11 cellular contexts compared by ENCODE assay signal in genomic region chr1:50973875-50974617, GRCh38. TPM values are rescaled to one million over a fixed set of nuclear protein-coding genes. Genes with fewer than 3 reads are reported as not detected.
A peak's percentile ranks its signal among the peaks of the same experiment; 100 is the strongest.
DNase-seq lines count a peak whose midpoint lies in the region; ATAC-seq and TF ChIP-seq lines count a peak whose summit lies in the region.
"Had no signal": no experiment of that assay in that cellular context is flagged by ENCODE, and none has a peak within 500 bp of the region (broad histone marks: within the 10 kb centered on the region; RNA-seq: fewer than 3 reads in every experiment).

No MANE protein-coding gene starts in this region.

- H3K4me2 ChIP-seq in PC-3 (ENCODE audit: low read length): peak overlapping the region; percentile 95

- H3K36me3 ChIP-seq in BE2C (peaks cover 3% of the 10 kb centered on the region; the same call in 1 of the 2 replicates), HEK293 (ENCODE audit: control insufficient read depth in 2 of 2, insufficient read depth in 1 of 2, low read length in 2 of 2) (peaks cover 0 to 2% of the 10 kb centered on the region in 2 experiments; a peak in 1 of 3 replicates), PC-3 (ENCODE audit: low read depth, low read length) (no peaks in the 10 kb centered on the region)

- POLR2A ChIA-PET in HEK293 (lab: Yijun Ruan, JAX): interaction anchor here (2.3 kb wide), 2 partner anchors 9 to 14 kb away, joined by 11 to 21 read pairs; partner anchors contain the start of gene FAF1
- POLR2A ChIA-PET in PC-3 (lab: Charles Lee; ENCODE audit: unreplicated experiment): no interaction called here

- DNase-seq in BE2C: peak; percentile 25
- peak; percentile 57 for DNase-seq in PC-3
- peak; percentile 43 for DNase-seq in islet precursor cell
- DNase-seq in HPDE6-E6E7 (ENCODE audit: extremely low spot score): no peak
- DNase-seq in HuH-7.5 (ENCODE audit: low spot score): no peak
- no peak for DNase-seq in NCI-H128 (lab: John Stamatoyannopoulos, UW; ENCODE audit: unreplicated experiment)
- DNase-seq: CD4-positive, CD25-positive, alpha-beta regulatory T cell; NCI-H146; stimulated activated CD4-positive, alpha-beta T cell treated with anti-CD3 and anti-CD28 coated beads, Interleukin-1b, Interleukin-23, amount 100 ng/mL, for 48 hours had no signal

- H3K27ac ChIP-seq in HEK293 (ENCODE audit: extremely low read depth, low read depth, low read length): peak overlapping the region; percentile 50
- H3K27ac ChIP-seq in PC-3 (ENCODE audit: low read length): peak overlapping the region; percentile 37

- H3F3A ChIP-seq in PC-3 (ENCODE audit: low read length, unreplicated experiment): no peaks in the 10 kb centered on the region

- CTCF ChIA-PET in HEK293 (lab: Yijun Ruan, JAX): interaction anchor here (0.5 to 1.0 kb wide), 2 partner anchors 215 to 294 kb away, joined by 3 to 4 read pairs; no protein-coding TSS in a partner anchor
- CTCF ChIA-PET in PC-3 (lab: Charles Lee): no interaction called here

- no TSS peak for BruUV-seq in PC-3 (replicated peaks; lab: Mats Ljungman, UMichigan)

- peak overlapping the region; percentile 93 for H3K9ac ChIP-seq in PC-3 (ENCODE audit: low read length)

- H3K27me3 ChIP-seq in BE2C (no peaks in the 10 kb centered on the region), PC-3 (ENCODE audit: low read length) (no peaks in the 10 kb centered on the region)

- H4K20me1 ChIP-seq in PC-3 (ENCODE audit: low read length): no peaks in the 10 kb centered on the region; the same call in 1 of the 2 replicates

- H3K4me1 ChIP-seq in BE2C: no peaks in the 10 kb centered on the region
- H3K4me1 ChIP-seq in HEK293 (ENCODE audit: control insufficient read depth, insufficient read depth, low read length): peaks cover 10% of the 10 kb centered on the region; the same call in 1 of the 2 replicates
- H3K4me1 ChIP-seq in PC-3 (ENCODE audit: insufficient read depth, low read length): peaks cover 27% of the 10 kb centered on the region

- ATAC-seq in PC-3 (no peak), GM19035 (IDR thresholded peaks at IDR 0.05; ENCODE audit: unreplicated experiment) (no peak)

- H3K4me3 ChIP-seq in BE2C (ENCODE audit: low read depth, low read length): peak overlapping the region; percentile 86
- peak overlapping the region; percentile 91 for H3K4me3 ChIP-seq in HEK293 (ENCODE audit: low read depth, low read length)
- H3K4me3 ChIP-seq in PC-3 (ENCODE audit: low read length): peak overlapping the region; percentile 93

- no peaks in the 10 kb centered on the region for H3K9me2 ChIP-seq in PC-3 (replicated peaks; ENCODE audit: low read length)

- intact Hi-C loops in PC-3 (cut with micrococcal nuclease): no loop called here

- TF ChIP-seq CTCF in BE2C (IDR thresholded peaks at IDR 0.05; ENCODE audit: low read depth, low read length): no peak
- no peak for TF ChIP-seq CTCF in HEK293 (tag by site-specific recombination; IDR thresholded peaks at IDR 0.05)
- TF ChIP-seq CTCF in PC-3 (conservative IDR thresholded peaks at IDR 0.05; ENCODE audit: low read depth, low read length): no peak

- H2AFZ ChIP-seq in PC-3 (ENCODE audit: low read length): peak overlapping the region; percentile 63

- peaks cover 87% of the 10 kb centered on the region for H3K79me2 ChIP-seq in PC-3 (ENCODE audit: low read length)

- H3K9me3 ChIP-seq in BE2C (no peaks in the 10 kb centered on the region), HEK293 (ENCODE audit: control insufficient read depth, insufficient read depth, low read depth, low read length) (no peaks in the 10 kb centered on the region), PC-3 (ENCODE audit: low read length) (no peaks in the 10 kb centered on the region)

TF ChIP-seq in HEK293, 187 proteins besides CTCF, POLR2A, EP300 and RAD21 (continues in another document):
- TF ChIP-seq ZNF239 (tag by site-specific recombination; IDR thresholded peaks at IDR 0.05) (no peak), ZNF146 (tag by site-specific recombination; IDR thresholded peaks at IDR 0.05) (no peak), PRDM10 (tag by site-specific recombination; IDR thresholded peaks at IDR 0.05) (peak; percentile 65), ZBTB7A (tag by site-specific recombination; IDR thresholded peaks at IDR 0.05; ENCODE audit: low read depth) (no peak), GLIS2 (tag by site-specific recombination; IDR thresholded peaks at IDR 0.05) (peak; percentile 66), BCL11A (tag by site-specific recombination; IDR thresholded peaks at IDR 0.05; ENCODE audit: low read depth) (no peak), ZNF266 (tag by site-specific recombination; IDR thresholded peaks at IDR 0.05; ENCODE audit: low read depth) (no peak), MEIS1 (CRISPR knock-in tag; IDR thresholded peaks at IDR 0.05; ENCODE audit: borderline replicate concordance) (no peak), ZNF580 (tag by site-specific recombination; IDR thresholded peaks at IDR 0.05) (no peak), ZBTB6 (tag by site-specific recombination; IDR thresholded peaks at IDR 0.05) (no peak), ZNF184 (tag by site-specific recombination; IDR thresholded peaks at IDR 0.05) (no peak), ZBTB20 (tag by site-specific recombination; IDR thresholded peaks at IDR 0.05) (0 out of 2 replicates have a peak, but pooled peaks have one; percentile 27), ZNF157 (tag by site-specific recombination; IDR thresholded peaks at IDR 0.05) (no peak), ZBTB11 (tag by site-specific recombination; conservative IDR thresholded peaks at IDR 0.05; ENCODE audit: low read depth) (peak; percentile 86), ZFP37 (tag by site-specific recombination; IDR thresholded peaks at IDR 0.05) (0 out of 2 replicates have a peak, but pooled peaks have one; percentile 52), ZNF600 (tag by site-specific recombination; IDR thresholded peaks at IDR 0.05) (peak; percentile 83)

RNA-seq across cellular contexts. Expression of gene CDKN2C, which starts 4.0 kb away (rescaled TPM):
- 60.6 TPM for polyA plus RNA-seq in BE2C (2012; ENCODE audit: insufficient read depth, insufficient read length, low read depth)
- total RNA-seq in PC-3 (2014; rRNA removed): 49.2 and 60.0 TPM in 2 replicates

RNA-seq across cellular contexts. Expression of gene FAF1, which starts 14.0 kb away (rescaled TPM):
- 29.0 TPM for polyA plus RNA-seq in BE2C (2012; ENCODE audit: insufficient read depth, insufficient read length, low read depth)
- total RNA-seq in PC-3 (2014; rRNA removed): 12.7 and 14.7 TPM in 2 replicates

Comparison
In these comparisons a context has a peak if more than half of its experiments do, and no peak if none do; other contexts are left out.
1. DNase-seq: peak in BE2C (single experiment), PC-3 (single experiment) and islet precursor cell (single experiment); none in HPDE6-E6E7 (single experiment), HuH-7.5 (single experiment) and NCI-H128 (single experiment).
2. Peak in every context shown above with its lines, with median percentiles within 50 percentile points of each other: H3K4me3 ChIP-seq.